In the genomic region with DNA sequence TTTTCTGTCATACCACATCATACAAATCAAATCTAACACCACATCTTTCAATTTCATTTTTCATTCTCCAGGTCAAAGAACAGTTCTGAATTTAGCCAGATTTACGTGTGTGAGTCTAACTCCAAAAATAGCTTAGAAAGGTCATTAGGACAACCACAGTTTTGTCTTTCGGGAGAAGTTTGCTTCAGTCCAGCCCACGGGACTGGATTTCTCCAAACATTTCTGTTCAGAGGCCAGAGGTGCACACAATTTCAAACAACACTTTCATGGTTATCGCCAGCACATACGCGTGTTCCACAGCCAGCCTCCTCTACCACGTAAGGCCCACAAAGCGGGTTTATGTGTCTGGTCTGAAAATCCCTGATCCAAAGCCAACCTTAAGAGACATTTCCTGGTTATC, we compare ENCODE assay signal across 15 cellular contexts.
DNase-seq lines count a peak whose midpoint lies in the region; ATAC-seq and TF ChIP-seq lines count a peak whose summit lies in the region.
"Had no signal": no experiment of that assay in that cellular context is flagged by ENCODE, and none has a peak within 500 bp of the region (broad histone marks: within the 10 kb centered on the region; RNA-seq: fewer than 3 reads in every experiment).

No MANE protein-coding gene starts in this region.

- H3K27ac ChIP-seq in left ventricle myocardium inferior (replicated peaks) (peak overlapping the region; percentile 58), suprapubic skin (no peak overlapping the region), body of pancreas (no peak overlapping the region)
- H3K27ac ChIP-seq: A549 had no signal

- no peak for ATAC-seq in GM21381 (IDR thresholded peaks at IDR 0.05; ENCODE audit: unreplicated experiment)
- ATAC-seq in body of pancreas = no peak
- ATAC-seq: A549, Panc1 had no signal

- no peak for TF ChIP-seq CTCF in left ventricle myocardium inferior (IDR thresholded peaks at IDR 0.05; ENCODE audit: borderline replicate concordance)
- no peak for TF ChIP-seq CTCF in suprapubic skin (IDR thresholded peaks at IDR 0.05)
- no peak for TF ChIP-seq CTCF in body of pancreas (IDR thresholded peaks at IDR 0.05)

- peaks cover 19% of the 10 kb centered on the region for H3K4me1 ChIP-seq in left ventricle myocardium inferior
- no peaks in the 10 kb centered on the region for H3K4me1 ChIP-seq in suprapubic skin
- no peaks in the 10 kb centered on the region for H3K4me1 ChIP-seq in body of pancreas
- H3K4me1 ChIP-seq: A549 had no signal

- WGBS in suprapubic skin = 68% methylated on average over 8 of the region's 8 CpGs
- 61 to 64% methylated on average over 8 of the region's 8 CpGs for WGBS in body of pancreas, 2 donors

- no peak for TF ChIP-seq EP300 in suprapubic skin (IDR thresholded peaks at IDR 0.05)

- H3K4me3 ChIP-seq in left ventricle myocardium inferior (peak overlapping the region; percentile 23), suprapubic skin (no peak overlapping the region), body of pancreas (no peak overlapping the region)
- H3K4me3 ChIP-seq: A549, tibial nerve had no signal

- DNase-seq in left ventricle myocardium inferior (no peak), cardiac septum (ENCODE audit: low spot score) (no peak), dermis blood vessel endothelial cell (peak; percentile 43), myocyte (ENCODE audit: low read depth) (peak; percentile 71), suprapubic skin (ENCODE audit: low spot score in 2 of 2) (no peak), body of pancreas (no peak), glomerular visceral epithelial cell (ENCODE audit: extremely low spot score) (no peak)
- DNase-seq: CD4-positive, CD25-positive, alpha-beta regulatory T cell; NCI-H2081 treated with DMSO at 0.1 percent for 48 hours; NCI-H69; occipital lobe had no signal

- no peaks in the 10 kb centered on the region for H3K27me3 ChIP-seq in left ventricle myocardium inferior (ENCODE audit: low read depth)
- no peaks in the 10 kb centered on the region for H3K27me3 ChIP-seq in suprapubic skin
- no peaks in the 10 kb centered on the region for H3K27me3 ChIP-seq in body of pancreas
- H3K27me3 ChIP-seq: tibial nerve had no signal

- intact Hi-C loops in left ventricle myocardium inferior (cut with micrococcal nuclease) (no loop called here), cardiac septum (cut with DNase I) (no loop called here), body of pancreas (cut with DNase I) (no loop called here)

- peaks cover 3% of the 10 kb centered on the region for H3K9me3 ChIP-seq in left ventricle myocardium inferior (replicated peaks)
- no peaks in the 10 kb centered on the region for H3K9me3 ChIP-seq in suprapubic skin
- no peaks in the 10 kb centered on the region for H3K9me3 ChIP-seq in body of pancreas
- H3K9me3 ChIP-seq: A549, tibial nerve had no signal

- no peak for TF ChIP-seq POLR2A in suprapubic skin (IDR thresholded peaks at IDR 0.05)
- TF ChIP-seq POLR2A in body of pancreas (IDR thresholded peaks at IDR 0.05) = no peak

- H3K36me3 ChIP-seq in left ventricle myocardium inferior = no peaks in the 10 kb centered on the region
- no peaks in the 10 kb centered on the region for H3K36me3 ChIP-seq in suprapubic skin
- no peaks in the 10 kb centered on the region for H3K36me3 ChIP-seq in body of pancreas (replicated peaks in 1 of 2; ENCODE audit: insufficient read depth in 1 of 2, low read depth in 2 of 2)
- H3K36me3 ChIP-seq: tibial nerve had no signal

Comparison
In these comparisons a context has a peak if more than half of its experiments do, and no peak if none do; other contexts are left out.
1. DNase-seq: peak in dermis blood vessel endothelial cell (single experiment) and myocyte (single experiment); none in left ventricle myocardium inferior (single experiment), cardiac septum (single experiment), suprapubic skin (0 of 2), body of pancreas (0 of 4) and glomerular visceral epithelial cell (single experiment).